Comparison of ENCODE assay signal across 26 cellular contexts in the genomic region with DNA sequence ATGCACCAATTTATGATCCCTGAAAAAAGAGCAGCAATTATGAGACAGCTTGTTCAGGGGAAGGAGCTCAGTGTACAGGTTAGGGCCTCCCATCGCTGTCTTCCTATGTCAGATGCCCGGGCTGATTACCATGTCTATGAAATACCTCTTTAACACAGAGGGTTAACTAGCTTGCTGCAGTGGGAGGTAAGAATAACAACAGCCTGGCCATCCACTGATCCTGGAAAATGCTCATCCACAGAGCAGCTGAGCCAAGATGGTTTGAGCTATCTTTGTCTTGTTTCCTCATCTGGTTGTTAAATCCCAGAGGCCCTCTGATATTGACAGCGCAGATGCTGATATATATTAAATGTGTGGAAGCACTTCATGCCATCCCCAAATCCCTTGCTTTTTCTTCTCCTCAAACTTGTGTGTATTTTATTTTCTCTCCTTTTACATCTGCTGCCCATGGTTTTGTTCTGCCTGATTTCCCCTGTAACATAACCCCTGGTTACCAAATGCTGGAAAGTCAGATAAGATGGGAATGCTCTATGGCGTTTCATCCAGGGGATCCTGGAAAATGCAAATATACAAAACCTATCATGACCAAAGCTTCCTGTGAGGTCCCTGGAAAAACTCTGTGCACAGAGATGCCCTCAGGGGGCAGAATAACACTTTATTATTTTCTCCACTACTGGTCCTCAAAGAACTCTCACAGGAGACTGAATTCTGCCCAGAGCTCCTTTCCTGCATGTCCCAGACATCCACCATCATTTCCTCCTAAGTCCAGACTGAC.
DNase-seq lines count a peak whose midpoint lies in the region; ATAC-seq and TF ChIP-seq lines count a peak whose summit lies in the region.
"Had no signal": no experiment of that assay in that cellular context is flagged by ENCODE, and none has a peak within 500 bp of the region (broad histone marks: within the 10 kb centered on the region; RNA-seq: fewer than 3 reads in every experiment).

No MANE protein-coding gene starts in this region.

- no peak overlapping the region for H3K4me3 ChIP-seq in AG10803 (ENCODE audit: low read length)
- no peak overlapping the region for H3K4me3 ChIP-seq in H7 (ENCODE audit: insufficient read depth, low read depth, low read length)
- no peak overlapping the region for H3K4me3 ChIP-seq in SJCRH30
- H3K4me3 ChIP-seq: adrenal gland, thoracic aorta had no signal

- no peaks in the 10 kb centered on the region for H3K9me3 ChIP-seq in SJCRH30 (replicated peaks)
- H3K9me3 ChIP-seq: adrenal gland, thoracic aorta had no signal

- H3K27me3 ChIP-seq in H7 (ENCODE audit: control insufficient read depth, insufficient read depth, low read length) (peaks cover 4% of the 10 kb centered on the region), SJCRH30 (no peaks in the 10 kb centered on the region)
- H3K27me3 ChIP-seq: adrenal gland, foreskin keratinocyte had no signal

- no peaks in the 10 kb centered on the region for H3K27me3 Mint-ChIP-seq in activated T-cell treated with anti-CD3 and anti-CD28 coated beads, Interleukin-2, amount 50 U/mL, for 4 hours (ENCODE audit: low read depth)
- H3K27me3 Mint-ChIP-seq: activated CD8-positive, alpha-beta memory T cell treated with anti-CD3 and anti-CD28 coated beads, Interleukin-2, amount 10 ng/mL, durations not matched to agents 7 days and 5 days; memory B cell; stimulated activated memory B cell treated with anti-CD40 and anti-IgM and Interleukin-4, amounts not matched to agents 10 μg/mL and 1 μg/mL and 100 μg/mL, for 72 hours had no signal

- H3K36me3 ChIP-seq in H7 (replicated peaks; ENCODE audit: control insufficient read depth, insufficient read depth, low read length) (no peaks in the 10 kb centered on the region), SJCRH30 (no peaks in the 10 kb centered on the region)
- H3K36me3 ChIP-seq: adrenal gland, thoracic aorta had no signal

- no peaks in the 10 kb centered on the region for H3K36me3 Mint-ChIP-seq in activated T-cell treated with anti-CD3 and anti-CD28 coated beads, Interleukin-2, amount 50 U/mL, for 4 hours (ENCODE audit: insufficient read depth)
- H3K36me3 Mint-ChIP-seq: activated CD8-positive, alpha-beta memory T cell treated with anti-CD3 and anti-CD28 coated beads, Interleukin-2, amount 10 ng/mL, durations not matched to agents 7 days and 5 days had no signal

- no peak for ATAC-seq in HG03342 (IDR thresholded peaks at IDR 0.05; ENCODE audit: unreplicated experiment)
- ATAC-seq in activated T-cell treated with anti-CD3 and anti-CD28 coated beads, Interleukin-2, amount 50 U/mL, for 4 hours, result no peak
- ATAC-seq: activated CD8-positive, alpha-beta memory T cell treated with anti-CD3 and anti-CD28 coated beads, Interleukin-2, amount 10 ng/mL, durations not matched to agents 7 days and 5 days; foreskin keratinocyte; sciatic nerve; stimulated activated memory B cell treated with anti-CD40 and anti-IgM and Interleukin-4, amounts not matched to agents 10 μg/mL and 1 μg/mL and 100 μg/mL, for 72 hours had no signal

- H3K4me1 Mint-ChIP-seq in activated T-cell treated with anti-CD3 and anti-CD28 coated beads, Interleukin-2, amount 50 U/mL, for 4 hours (ENCODE audit: low read depth), result no peaks in the 10 kb centered on the region
- H3K4me1 Mint-ChIP-seq: activated CD8-positive, alpha-beta memory T cell treated with anti-CD3 and anti-CD28 coated beads, Interleukin-2, amount 10 ng/mL, durations not matched to agents 7 days and 5 days; CD8-positive, alpha-beta memory T cell; memory B cell; stimulated activated memory B cell treated with anti-CD40 and anti-IgM and Interleukin-4, amounts not matched to agents 10 μg/mL and 1 μg/mL and 100 μg/mL, for 72 hours had no signal

- peak overlapping the region; percentile 21 for H3K27ac ChIP-seq in SJCRH30
- H3K27ac ChIP-seq: adrenal gland, foreskin keratinocyte, parathyroid adenoma, thoracic aorta had no signal

- no peaks in the 10 kb centered on the region for H3K9me3 Mint-ChIP-seq in activated T-cell treated with anti-CD3 and anti-CD28 coated beads, Interleukin-2, amount 50 U/mL, for 4 hours
- H3K9me3 Mint-ChIP-seq: activated T-helper 2 cell treated with anti-CD3 and anti-CD28 coated beads, Interferon-gamma antibody, Interleukin-2, Interleukin-4, amounts not matched to agents 10 μg/mL and 5 μg/mL and 100 μg/mL, durations not matched to agents 14 hours and 24 hours and 36 hours had no signal

- DNase-seq in AG10803 (ENCODE audit: low read depth), result peak; percentile 0
- DNase-seq in H7, result peak; percentile 28
- peak; percentile 63 to 86 for DNase-seq in SJCRH30
- peak; percentile 0 for DNase-seq in fibroblast of peridontal ligament (ENCODE audit: extremely low read depth)
- DNase-seq in effector CD4-positive, alpha-beta T cell, result no peak
- no peak for DNase-seq in NCI-H1092 (lab: John Stamatoyannopoulos, UW)
- DNase-seq in activated T-cell treated with anti-CD3 and anti-CD28 coated beads, Interleukin-2, amount 50 U/mL, for 4 hours, result no peak
- DNase-seq: activated CD4-positive, alpha-beta T cell treated with anti-CD3 and anti-CD28 coated beads for 4 hours; activated CD8-positive, alpha-beta memory T cell treated with anti-CD3 and anti-CD28 coated beads, Interleukin-2, amount 10 ng/mL, durations not matched to agents 7 days and 5 days; adrenal gland; CD8-positive, alpha-beta memory T cell; cerebellar nuclear complex; foreskin keratinocyte; GOT3; kidney glomerular epithelial cell; naive B cell; NCI-H2029; NCI-H510A treated with DMSO at 0.1 percent for 48 hours; SW 1271 had no signal

- H3K4me1 ChIP-seq in SJCRH30, result peaks cover 23% of the 10 kb centered on the region
- H3K4me1 ChIP-seq: adrenal gland, foreskin keratinocyte, parathyroid adenoma had no signal

- no peak for TF ChIP-seq CTCF in AG10803 (conservative IDR thresholded peaks at IDR 0.05; ENCODE audit: low read length)

- no peak overlapping the region for H3K4me3 Mint-ChIP-seq in activated T-cell treated with anti-CD3 and anti-CD28 coated beads, Interleukin-2, amount 50 U/mL, for 4 hours
- H3K4me3 Mint-ChIP-seq: activated CD8-positive, alpha-beta memory T cell treated with anti-CD3 and anti-CD28 coated beads, Interleukin-2, amount 10 ng/mL, durations not matched to agents 7 days and 5 days; CD8-positive, alpha-beta memory T cell; memory B cell; naive B cell; stimulated activated memory B cell treated with anti-CD40 and anti-IgM and Interleukin-4, amounts not matched to agents 10 μg/mL and 1 μg/mL and 100 μg/mL, for 72 hours had no signal

Comparison
In these comparisons a context has a peak if more than half of its experiments do, and no peak if none do; other contexts are left out.
1. DNase-seq: peak in AG10803 (single experiment), H7 (single experiment), SJCRH30 (2 of 2) and fibroblast of peridontal ligament (single experiment); none in effector CD4-positive, alpha-beta T cell (single experiment), NCI-H1092 (single experiment) and activated T-cell treated with anti-CD3 and anti-CD28 coated beads, Interleukin-2, amount 50 U/mL, for 4 hours (single experiment).